In genomic region chr5:127088226-127088625, GRCh38 we compare ENCODE assay signal across 13 cellular contexts. TPM values are rescaled to one million over a fixed set of nuclear protein-coding genes. Genes with fewer than 3 reads are reported as not detected.
DNase-seq lines count a peak whose midpoint lies in the region; ATAC-seq and TF ChIP-seq lines count a peak whose summit lies in the region.
"Had no signal": no experiment of that assay in that cellular context is flagged by ENCODE, and none has a peak within 500 bp of the region (broad histone marks: within the 10 kb centered on the region; RNA-seq: fewer than 3 reads in every experiment).

No MANE protein-coding gene starts in this region.

- no peaks in the 10 kb centered on the region for H3K9me3 ChIP-seq in mucosa of descending colon
- H3K9me3 ChIP-seq: heart left ventricle, SJSA1 had no signal

- no peaks in the 10 kb centered on the region for H3K36me3 ChIP-seq in brain microvascular endothelial cell (replicated peaks)
- H3K36me3 ChIP-seq in mucosa of descending colon (ENCODE audit: low read depth), result no peaks in the 10 kb centered on the region
- H3K36me3 ChIP-seq: heart left ventricle, SJSA1 had no signal

- H3K4me3 ChIP-seq in brain microvascular endothelial cell (ENCODE audit: low read depth, low read length), result no peak overlapping the region
- no peak overlapping the region for H3K4me3 ChIP-seq in mucosa of descending colon
- H3K4me3 ChIP-seq: heart left ventricle, SJSA1 had no signal

- DNase-seq in CD1c-positive myeloid dendritic cell (ENCODE audit: extremely low spot score) (peak; percentile 43), LHCN-M2 (ENCODE audit: low read depth) (peak; percentile 90), brain microvascular endothelial cell (peak; percentile 99), mucosa of descending colon (no peak)
- DNase-seq: heart left ventricle; naive B cell; NCI-H187 treated with DMSO at 0.1 percent for 48 hours; stimulated activated CD4-positive, alpha-beta T cell treated with anti-CD3 and anti-CD28 coated beads, Interleukin-4, amount 100 ng/mL, for 1 hour had no signal

- no peaks in the 10 kb centered on the region for H3K27me3 ChIP-seq in brain microvascular endothelial cell (replicated peaks)
- H3K27me3 ChIP-seq: heart left ventricle had no signal

- ATAC-seq in mucosa of descending colon (peak; percentile 92), HG03196 (IDR thresholded peaks at IDR 0.05; ENCODE audit: unreplicated experiment) (no peak), GM18873 (IDR thresholded peaks at IDR 0.05; ENCODE audit: low FRiP score, unreplicated experiment) (no peak), HG02571 (IDR thresholded peaks at IDR 0.05; ENCODE audit: unreplicated experiment) (no peak), HG03521 (IDR thresholded peaks at IDR 0.05; ENCODE audit: unreplicated experiment) (no peak)

- in situ Hi-C loops in brain microvascular endothelial cell (cut with HindIII; ENCODE audit: low pct_ligation_motif_present, low sequenced_read_pairs), result no loop called here

- no peaks in the 10 kb centered on the region for H3K4me1 ChIP-seq in mucosa of descending colon (ENCODE audit: low read depth)
- H3K4me1 ChIP-seq: heart left ventricle had no signal

- intact Hi-C loops in mucosa of descending colon (cut with DNase I, micrococcal nuclease), result no loop called here

- H3K27ac ChIP-seq in brain microvascular endothelial cell, result peak overlapping the region; percentile 42
- H3K27ac ChIP-seq: heart left ventricle, SJSA1 had no signal

- TF ChIP-seq CTCF in brain microvascular endothelial cell (IDR thresholded peaks at IDR 0.05; ENCODE audit: low read depth, low read length, missing control alignments) (no peak), mucosa of descending colon (IDR thresholded peaks at IDR 0.05) (no peak)

RNA-seq across cellular contexts. Expression of gene C5orf63, which starts 14.9 kb away (rescaled TPM):
- 2.5 and 2.8 TPM in 2 replicates for total RNA-seq in LHCN-M2 (2014; rRNA removed)
- polyA plus RNA-seq in LHCN-M2 (2012), result 3.8 TPM
- total RNA-seq in mucosa of descending colon, result 10 to 100 TPM; 13.7 to 22.6 (median 14.9) TPM

RNA-seq across cellular contexts. Expression of gene MARCHF3, which starts 57.9 kb away (rescaled TPM):
- 13.7 and 15.9 TPM in 2 replicates for total RNA-seq in LHCN-M2 (2014; rRNA removed)
- 14.6 TPM for polyA plus RNA-seq in LHCN-M2 (2012)
- 10 to 100 TPM; 22.5 to 52.8 (median 34.5) TPM for total RNA-seq in mucosa of descending colon

Comparison
In these comparisons a context has a peak if more than half of its experiments do, and no peak if none do; other contexts are left out.
1. DNase-seq: peak in CD1c-positive myeloid dendritic cell (single experiment), LHCN-M2 (single experiment) and brain microvascular endothelial cell (single experiment); none in mucosa of descending colon (0 of 3).